Comparison of ENCODE assay signal across 1 cellular context in the genomic region with DNA sequence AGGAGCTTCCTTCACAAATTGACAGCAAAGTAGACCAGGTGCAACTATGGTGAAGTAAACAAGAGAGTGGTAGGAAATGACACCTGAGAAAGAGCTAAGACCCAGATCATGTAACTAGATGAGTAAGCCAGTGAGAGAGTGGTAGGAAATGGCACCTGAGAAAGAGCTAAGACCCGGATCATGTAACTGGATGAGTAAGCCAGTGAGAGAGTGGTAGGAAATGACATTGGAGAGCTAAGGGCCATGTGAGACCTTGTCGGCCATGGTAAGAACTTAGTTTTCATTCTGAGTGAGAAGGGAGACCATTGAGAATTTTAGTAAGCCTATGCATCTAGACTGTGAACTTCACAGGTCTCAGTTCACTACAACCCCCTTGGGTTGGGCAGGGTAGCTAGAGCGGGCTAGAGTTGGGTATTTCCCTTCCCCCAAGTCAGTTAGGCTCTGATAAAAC.
TF ChIP-seq lines count a peak whose summit lies in the region.

No MANE protein-coding gene starts in this region.

TF ChIP-seq in SK-N-SH, 30 proteins besides CTCF, POLR2A, EP300 and RAD21 (continued from another document):
- TF ChIP-seq, protein P1, sequence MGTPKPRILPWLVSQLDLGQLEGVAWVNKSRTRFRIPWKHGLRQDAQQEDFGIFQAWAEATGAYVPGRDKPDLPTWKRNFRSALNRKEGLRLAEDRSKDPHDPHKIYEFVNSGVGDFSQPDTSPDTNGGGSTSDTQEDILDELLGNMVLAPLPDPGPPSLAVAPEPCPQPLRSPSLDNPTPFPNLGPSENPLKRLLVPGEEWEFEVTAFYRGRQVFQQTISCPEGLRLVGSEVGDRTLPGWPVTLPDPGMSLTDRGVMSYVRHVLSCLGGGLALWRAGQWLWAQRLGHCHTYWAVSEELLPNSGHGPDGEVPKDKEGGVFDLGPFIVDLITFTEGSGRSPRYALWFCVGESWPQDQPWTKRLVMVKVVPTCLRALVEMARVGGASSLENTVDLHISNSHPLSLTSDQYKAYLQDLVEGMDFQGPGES (IDR thresholded peaks at IDR 0.05; ENCODE audit: low read depth, low read length): no peak
- TF ChIP-seq, protein P2, sequence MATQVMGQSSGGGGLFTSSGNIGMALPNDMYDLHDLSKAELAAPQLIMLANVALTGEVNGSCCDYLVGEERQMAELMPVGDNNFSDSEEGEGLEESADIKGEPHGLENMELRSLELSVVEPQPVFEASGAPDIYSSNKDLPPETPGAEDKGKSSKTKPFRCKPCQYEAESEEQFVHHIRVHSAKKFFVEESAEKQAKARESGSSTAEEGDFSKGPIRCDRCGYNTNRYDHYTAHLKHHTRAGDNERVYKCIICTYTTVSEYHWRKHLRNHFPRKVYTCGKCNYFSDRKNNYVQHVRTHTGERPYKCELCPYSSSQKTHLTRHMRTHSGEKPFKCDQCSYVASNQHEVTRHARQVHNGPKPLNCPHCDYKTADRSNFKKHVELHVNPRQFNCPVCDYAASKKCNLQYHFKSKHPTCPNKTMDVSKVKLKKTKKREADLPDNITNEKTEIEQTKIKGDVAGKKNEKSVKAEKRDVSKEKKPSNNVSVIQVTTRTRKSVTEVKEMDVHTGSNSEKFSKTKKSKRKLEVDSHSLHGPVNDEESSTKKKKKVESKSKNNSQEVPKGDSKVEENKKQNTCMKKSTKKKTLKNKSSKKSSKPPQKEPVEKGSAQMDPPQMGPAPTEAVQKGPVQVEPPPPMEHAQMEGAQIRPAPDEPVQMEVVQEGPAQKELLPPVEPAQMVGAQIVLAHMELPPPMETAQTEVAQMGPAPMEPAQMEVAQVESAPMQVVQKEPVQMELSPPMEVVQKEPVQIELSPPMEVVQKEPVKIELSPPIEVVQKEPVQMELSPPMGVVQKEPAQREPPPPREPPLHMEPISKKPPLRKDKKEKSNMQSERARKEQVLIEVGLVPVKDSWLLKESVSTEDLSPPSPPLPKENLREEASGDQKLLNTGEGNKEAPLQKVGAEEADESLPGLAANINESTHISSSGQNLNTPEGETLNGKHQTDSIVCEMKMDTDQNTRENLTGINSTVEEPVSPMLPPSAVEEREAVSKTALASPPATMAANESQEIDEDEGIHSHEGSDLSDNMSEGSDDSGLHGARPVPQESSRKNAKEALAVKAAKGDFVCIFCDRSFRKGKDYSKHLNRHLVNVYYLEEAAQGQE (IDR thresholded peaks at IDR 0.05; ENCODE audit: low read depth, low read length): no peak
- TF ChIP-seq EZH2phosphoT487 (IDR thresholded peaks at IDR 0.05; ENCODE audit: borderline replicate concordance, low read depth) (no peak), SIN3A (IDR thresholded peaks at IDR 0.05; ENCODE audit: borderline replicate concordance, low read depth, low read length) (no peak), GABPA (IDR thresholded peaks at IDR 0.05; ENCODE audit: low read depth) (no peak), YY1 (IDR thresholded peaks at IDR 0.05; ENCODE audit: low read depth) (no peak)
- TF ChIP-seq, protein P3, sequence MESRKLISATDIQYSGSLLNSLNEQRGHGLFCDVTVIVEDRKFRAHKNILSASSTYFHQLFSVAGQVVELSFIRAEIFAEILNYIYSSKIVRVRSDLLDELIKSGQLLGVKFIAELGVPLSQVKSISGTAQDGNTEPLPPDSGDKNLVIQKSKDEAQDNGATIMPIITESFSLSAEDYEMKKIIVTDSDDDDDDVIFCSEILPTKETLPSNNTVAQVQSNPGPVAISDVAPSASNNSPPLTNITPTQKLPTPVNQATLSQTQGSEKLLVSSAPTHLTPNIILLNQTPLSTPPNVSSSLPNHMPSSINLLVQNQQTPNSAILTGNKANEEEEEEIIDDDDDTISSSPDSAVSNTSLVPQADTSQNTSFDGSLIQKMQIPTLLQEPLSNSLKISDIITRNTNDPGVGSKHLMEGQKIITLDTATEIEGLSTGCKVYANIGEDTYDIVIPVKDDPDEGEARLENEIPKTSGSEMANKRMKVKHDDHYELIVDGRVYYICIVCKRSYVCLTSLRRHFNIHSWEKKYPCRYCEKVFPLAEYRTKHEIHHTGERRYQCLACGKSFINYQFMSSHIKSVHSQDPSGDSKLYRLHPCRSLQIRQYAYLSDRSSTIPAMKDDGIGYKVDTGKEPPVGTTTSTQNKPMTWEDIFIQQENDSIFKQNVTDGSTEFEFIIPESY (IDR thresholded peaks at IDR 0.05; ENCODE audit: borderline replicate concordance, low read depth): no peak
TF ChIP-seq in SK-N-SH: peak in this region for 0.
